Comparison of ENCODE assay signal across 8 cellular contexts in genomic region chrX:2691543-2692220, GRCh38. TPM values are rescaled to one million over a fixed set of nuclear protein-coding genes. Genes with fewer than 3 reads are reported as not detected.
DNase-seq lines count a peak whose midpoint lies in the region; ATAC-seq, FAIRE-seq and TF ChIP-seq lines count a peak whose summit lies in the region.

No MANE protein-coding gene starts in this region.

- H3K4me1 ChIP-seq in esophagus squamous epithelium, result peaks cover 39 to 58% (median 47%) of the 10 kb centered on the region in 3 donors
- H3K4me1 ChIP-seq in neuron (ENCODE audit: insufficient read depth, low read length), result peaks cover 14% of the 10 kb centered on the region

- no peak for TF ChIP-seq CTCF in CD4-positive, alpha-beta T cell (IDR thresholded peaks at IDR 0.05)
- TF ChIP-seq CTCF in WERI-Rb-1 (IDR thresholded peaks at IDR 0.05; ENCODE audit: low read depth, low read length) (no peak), esophagus squamous epithelium (IDR thresholded peaks at IDR 0.05) (no peak)

- peak overlapping the region; percentile 67 for H3K4me3 ChIP-seq in WERI-Rb-1 (ENCODE audit: low read depth, low read length)
- H3K4me3 ChIP-seq in esophagus squamous epithelium, result peak overlapping the region; percentile 83 to 98 (median 92)
- peak overlapping the region; percentile 98 for H3K4me3 ChIP-seq in neuron (ENCODE audit: low read length)

- ATAC-seq in CD4-positive, alpha-beta T cell (ENCODE audit: poor library complexity), result no peak
- ATAC-seq in HG02798 (IDR thresholded peaks at IDR 0.05; ENCODE audit: poor library complexity, unreplicated experiment) (peak; percentile 10), GM19452 (IDR thresholded peaks at IDR 0.05; ENCODE audit: unreplicated experiment) (no peak)

- 0 to 2% methylated on average over 25 to 30 of the region's 42 CpGs for WGBS in esophagus squamous epithelium, 2 donors

- H3K9me3 Mint-ChIP-seq in CD4-positive, alpha-beta T cell, result no peaks in the 10 kb centered on the region

- intact Hi-C loops in CD4-positive, alpha-beta T cell (cut with DNase I, micrococcal nuclease), result loop anchor here (5.0 to 10.0 kb wide), 8 partner anchors 36 to 1297 kb away; partner anchors contain the start of genes ASMTL (in 1 of the 2), P2RY8 (in 1 of the 2) and SLC25A6 (in 1 of the 2)
- intact Hi-C loops in esophagus squamous epithelium (cut with DNase I), result no loop called here

- H3K4me3 Mint-ChIP-seq in CD4-positive, alpha-beta T cell, result peak overlapping the region; percentile 95

- no peaks in the 10 kb centered on the region for H3K27me3 ChIP-seq in CD4-positive, alpha-beta T cell (ENCODE audit: control insufficient read depth, insufficient read depth, low read length)
- no peaks in the 10 kb centered on the region for H3K27me3 ChIP-seq in WERI-Rb-1 (ENCODE audit: insufficient read depth, low read depth, severe bottlenecking)
- H3K27me3 ChIP-seq in esophagus squamous epithelium, result no peaks in the 10 kb centered on the region
- H3K27me3 ChIP-seq in neuron (ENCODE audit: insufficient read depth, low read length), result no peaks in the 10 kb centered on the region

- peaks cover 14% of the 10 kb centered on the region for H3K36me3 Mint-ChIP-seq in CD4-positive, alpha-beta T cell (ENCODE audit: low read depth)

- H3K27ac Mint-ChIP-seq in CD4-positive, alpha-beta T cell, result peak overlapping the region; percentile 83

- peak in 2 of 10 experiments; percentile 19 to 29 for DNase-seq in CD4-positive, alpha-beta T cell
- no peak for DNase-seq in WERI-Rb-1
- DNase-seq in esophagus squamous epithelium (lab: John Stamatoyannopoulos, UW), result no peak
- DNase-seq in GM12891 (ENCODE audit: insufficient read length, low spot score), result no peak
- no peak for DNase-seq in T1000 (lab: John Stamatoyannopoulos, UW)

- POLR2A ChIA-PET in CD4-positive, alpha-beta T cell (lab: Charles Lee), result no interaction called here

- H3K36me3 ChIP-seq in WERI-Rb-1 (no peaks in the 10 kb centered on the region; the same call in 1 of the 2 replicates), esophagus squamous epithelium (peaks cover 0 to 10% (median 0%) of the 10 kb centered on the region in 3 donors), neuron (ENCODE audit: insufficient read depth, low read length) (no peaks in the 10 kb centered on the region)

- CTCF ChIA-PET in CD4-positive, alpha-beta T cell (lab: Charles Lee), result no interaction called here

- peaks cover 47% of the 10 kb centered on the region for H3K4me1 Mint-ChIP-seq in CD4-positive, alpha-beta T cell (ENCODE audit: low read depth)

- H3K27ac ChIP-seq in CD4-positive, alpha-beta T cell (ENCODE audit: low read depth, low read length), result peak overlapping the region; percentile 62
- H3K27ac ChIP-seq in WERI-Rb-1, result peak overlapping the region; percentile 57
- H3K27ac ChIP-seq in esophagus squamous epithelium, result peak overlapping the region; percentile 88 to 97 (median 92)

- no peak for TF ChIP-seq POLR2A in esophagus squamous epithelium (IDR thresholded peaks at IDR 0.05)
- no peak for TF ChIP-seq POLR2A in GM12891 (IDR thresholded peaks at IDR 0.05; ENCODE audit: low read depth, low read length)

- H3K9me3 ChIP-seq in CD4-positive, alpha-beta T cell (ENCODE audit: control insufficient read depth, low read length), result no peaks in the 10 kb centered on the region
- H3K9me3 ChIP-seq in WERI-Rb-1 (ENCODE audit: severe bottlenecking) (no peaks in the 10 kb centered on the region), esophagus squamous epithelium (no peaks in the 10 kb centered on the region), neuron (ENCODE audit: low read length) (no peaks in the 10 kb centered on the region)

- H2AFZ ChIP-seq in neuron (ENCODE audit: low read depth, low read length), result peak overlapping the region; percentile 100

- no peak for FAIRE-seq in GM12891 (lab: Jason Lieb, UNC)

- no peaks in the 10 kb centered on the region for H3K27me3 Mint-ChIP-seq in CD4-positive, alpha-beta T cell

TF ChIP-seq in GM12891, 5 proteins besides CTCF, POLR2A, EP300 and RAD21:
- TF ChIP-seq SPI1 (IDR thresholded peaks at IDR 0.05; ENCODE audit: low read depth, low read length), result no peak
- TF ChIP-seq POLR2AphosphoS5 (IDR thresholded peaks at IDR 0.05; ENCODE audit: low read depth, low read length), result no peak
- TF ChIP-seq PAX5 (IDR thresholded peaks at IDR 0.05; ENCODE audit: insufficient read depth, low read length, severe bottlenecking), result no peak
- no peak for TF ChIP-seq POU2F2 (IDR thresholded peaks at IDR 0.05; ENCODE audit: low read depth, low read length)
- TF ChIP-seq TAF1 (IDR thresholded peaks at IDR 0.05; ENCODE audit: low read depth, low read length), result no peak

RNA-seq across cellular contexts. Expression of gene CD99, which starts 0.6 kb away (rescaled TPM):
- 100 to 1,000 TPM; 170 to 184 TPM for total RNA-seq in CD4-positive, alpha-beta T cell
- 100 to 1,000 TPM in 3 of 4 donors, 10 to 100 TPM in 1; 79.9 to 251 (median 162) TPM for total RNA-seq in esophagus squamous epithelium
- polyA plus RNA-seq in GM12891 (2012; ENCODE audit: low read depth, missing spikeins), result 91.8 TPM
